26 cellular contexts compared by ENCODE assay signal in the genomic region with DNA sequence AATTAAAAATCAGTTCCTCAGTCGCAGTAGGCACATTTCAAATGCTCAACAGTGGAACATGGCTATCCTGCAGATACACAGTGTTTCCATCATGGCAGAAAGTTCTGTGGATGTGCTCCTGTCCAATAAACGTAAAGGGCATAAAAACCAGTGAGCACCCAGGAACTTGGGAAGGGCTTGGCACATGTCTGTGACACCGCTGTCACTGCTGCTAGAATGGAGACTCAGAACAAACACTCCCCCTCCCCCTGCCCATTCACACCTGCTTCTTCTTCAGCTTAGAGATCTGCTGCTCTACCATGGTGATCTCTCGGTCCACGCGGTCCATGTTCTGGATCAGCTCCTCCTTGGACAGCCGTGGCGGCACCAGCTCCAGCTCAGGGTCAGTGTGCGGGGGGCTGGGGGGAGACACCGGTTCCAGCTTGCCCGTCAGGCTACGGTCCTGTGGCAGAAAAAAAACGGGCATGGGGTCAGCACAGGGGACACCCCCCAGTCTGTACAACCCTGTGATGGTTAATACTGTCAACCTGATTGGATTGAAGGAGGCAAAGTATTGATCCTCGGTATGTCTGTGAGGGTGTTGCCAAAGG.
"Had no signal": no experiment of that assay in that cellular context is flagged by ENCODE, and none has a peak within 500 bp of the region (broad histone marks: within the 10 kb centered on the region; RNA-seq: fewer than 3 reads in every experiment).

No MANE protein-coding gene starts in this region.

- H3K4me1 ChIP-seq: colonic mucosa had no signal

- ATAC-seq: activated CD4-positive, alpha-beta T cell treated with anti-CD3 and anti-CD28 coated beads for 36 hours; activated T-cell treated with anti-CD3 and anti-CD28 coated beads, Interleukin-2, amount 50 U/mL, for 72 hours; esophagus mucosa had no signal

- FAIRE-seq: astrocyte, frontal cortex had no signal

- DNase-seq: activated CD4-positive, alpha-beta memory T cell treated with anti-CD3 and anti-CD28 coated beads, Interleukin-2, amount 10 ng/mL, durations not matched to agents 7 days and 5 days; activated CD4-positive, alpha-beta T cell treated with anti-CD3 and anti-CD28 coated beads for 36 hours; activated CD4-positive, alpha-beta T cell treated with anti-CD3 and anti-CD28 coated beads, Interleukin-2, amount 10 ng/mL, durations not matched to agents 7 days and 5 days; activated CD4-positive, alpha-beta T cell treated with anti-CD3 and anti-CD28 coated beads, Interleukin-2, amount 50 U/mL, for 4 hours; activated CD4-positive, CD25-positive, alpha-beta regulatory T cell; activated CD4-positive, CD25-positive, alpha-beta regulatory T cell treated with anti-CD3 and anti-CD28 coated beads, Interleukin-2, amount 50 U/mL, for 72 hours; activated CD8-positive, alpha-beta memory T cell treated with anti-CD3 and anti-CD28 coated beads, Interleukin-2, amount 50 U/mL, for 48 hours; activated gamma-delta T cell; activated naive CD4-positive, alpha-beta T cell; activated naive CD4-positive, alpha-beta T cell treated with anti-CD3 and anti-CD28 coated beads, Interleukin-2, amount 50 U/mL, for 16 hours; activated T-cell treated with anti-CD3 and anti-CD28 coated beads for 4 hours; activated T-cell treated with anti-CD3 and anti-CD28 coated beads, Interleukin-2, amount 50 U/mL, for 24 hours; activated T-cell treated with anti-CD3 and anti-CD28 coated beads, Interleukin-2, amount 50 U/mL, for 72 hours; amniotic stem cell; anterior cingulate cortex; central memory CD4-positive, alpha-beta T cell; cerebellar nuclear complex; colonic mucosa; effector memory CD4-positive, alpha-beta T cell; endodermal cell; foreskin fibroblast; head of caudate nucleus; T-helper 2 cell had no signal

- H3K27ac ChIP-seq: colonic mucosa had no signal

- H3K4me3 ChIP-seq: colonic mucosa had no signal

- H3K27me3 ChIP-seq: colonic mucosa had no signal

- H3K36me3 ChIP-seq: colonic mucosa had no signal

- H3K9me3 ChIP-seq: colonic mucosa had no signal
